Comparison of ENCODE assay signal across 22 cellular contexts in genomic region chr12:130973906-130974305, GRCh38. TPM values are rescaled to one million over a fixed set of nuclear protein-coding genes. Genes with fewer than 3 reads are reported as not detected.
"Had no signal": no experiment of that assay in that cellular context is flagged by ENCODE, and none has a peak within 500 bp of the region (broad histone marks: within the 10 kb centered on the region; RNA-seq: fewer than 3 reads in every experiment).

No MANE protein-coding gene starts in this region.

- H3K27ac ChIP-seq: Peyer's patch, RWPE1 had no signal

- H3K27me3 ChIP-seq: breast epithelium, Peyer's patch had no signal

- H3K36me3 ChIP-seq: breast epithelium, Peyer's patch had no signal

- H3K4me3 ChIP-seq: breast epithelium, Peyer's patch had no signal

- H3K4me1 ChIP-seq: breast epithelium, Peyer's patch had no signal

- H3K9me3 ChIP-seq: breast epithelium, Peyer's patch had no signal

- DNase-seq: activated CD4-positive, alpha-beta T cell treated with anti-CD3 and anti-CD28 coated beads for 48 hours; activated CD4-positive, alpha-beta T cell treated with anti-CD3 and anti-CD28 coated beads, Interleukin-2, amount 50 U/mL, for 4 hours; activated CD4-positive, CD25-positive, alpha-beta regulatory T cell treated with anti-CD3 and anti-CD28 coated beads, Interleukin-2, amount 50 U/mL, for 72 hours; activated CD8-positive, alpha-beta memory T cell treated with anti-CD3 and anti-CD28 coated beads, Interleukin-2, amount 50 U/mL, for 48 hours; activated CD8-positive, alpha-beta T cell treated with anti-CD3 and anti-CD28 coated beads, Interleukin-2, amount 10 ng/mL, durations not matched to agents 7 days and 5 days; activated effector memory CD4-positive, alpha-beta T cell treated with Interleukin-2 at 50 U/mL for 16 hours; activated naive CD4-positive, alpha-beta T cell; activated T-cell treated with anti-CD3 and anti-CD28 coated beads, Interleukin-2, amount 50 U/mL, for 1 hour; aorta; Kasumi-1; KBM-7; NCI-H1048; NCI-H146; NCI-H187 treated with DMSO at 0.1 percent for 48 hours; NCI-H2081 treated with DMSO at 0.1 percent for 48 hours; NCI-H446; NCI-H524; Peyer's patch; SHP77 treated with DMSO at 0.1 percent for 48 hours had no signal

- ATAC-seq: activated CD8-positive, alpha-beta T cell treated with anti-CD3 and anti-CD28 coated beads, Interleukin-2, amount 10 ng/mL, durations not matched to agents 7 days and 5 days had no signal

RNA-seq across cellular contexts. Expression of gene ADGRD1, which starts 20.2 kb away (rescaled TPM):
- total RNA-seq: activated CD8-positive, alpha-beta T cell treated with anti-CD3 and anti-CD28 coated beads, Interleukin-2, amount 10 ng/mL, durations not matched to agents 7 days and 5 days; M059J had no signal
